Comparison of ENCODE assay signal across 18 cellular contexts in the genomic region with DNA sequence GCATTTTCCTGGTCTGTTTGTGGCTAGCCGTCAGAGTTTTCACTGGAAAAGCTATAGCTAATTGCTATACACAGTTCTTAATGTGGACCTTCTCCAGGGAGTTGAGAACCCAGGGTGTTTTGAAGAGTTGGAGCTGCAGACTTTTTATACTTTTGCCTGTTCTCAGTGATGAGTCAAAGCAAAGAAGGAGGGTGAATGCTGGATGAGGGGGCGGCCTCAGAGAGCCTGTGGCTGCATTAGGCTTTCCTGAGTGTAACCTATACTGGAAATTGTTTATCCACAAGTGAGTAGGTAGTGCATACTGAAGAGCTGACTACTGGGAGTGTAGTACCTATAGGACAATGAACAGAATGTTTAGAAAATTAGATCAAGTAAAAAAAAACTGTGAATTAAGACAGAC.
A peak's percentile ranks its signal among the peaks of the same experiment; 100 is the strongest.
DNase-seq lines count a peak whose midpoint lies in the region; ATAC-seq and TF ChIP-seq lines count a peak whose summit lies in the region.
"Had no signal": no experiment of that assay in that cellular context is flagged by ENCODE, and none has a peak within 500 bp of the region (broad histone marks: within the 10 kb centered on the region; RNA-seq: fewer than 3 reads in every experiment).

No MANE protein-coding gene starts in this region.

- 71% methylated on average over 2 of the region's 2 CpGs for WGBS in SK-N-SH (ENCODE audit: low lambda C conversion rate)

- H4K20me1 ChIP-seq in SK-N-SH (ENCODE audit: insufficient read depth) (no peaks in the 10 kb centered on the region), fibroblast of lung (ENCODE audit: control insufficient read depth, extremely low read depth, insufficient read depth, low read length) (no peaks in the 10 kb centered on the region)

- peak overlapping the region in 2 of 8 donors; percentile 0 to 47 for H3K27ac Mint-ChIP-seq in CD8-positive, alpha-beta memory T cell

- peaks cover 10% of the 10 kb centered on the region for H3F3A ChIP-seq in SK-N-SH (replicated peaks; ENCODE audit: insufficient read depth)

- H3K79me2 ChIP-seq in SK-N-SH (ENCODE audit: insufficient read depth) (no peaks in the 10 kb centered on the region), fibroblast of lung (ENCODE audit: control insufficient read depth, insufficient read depth, low read length) (no peaks in the 10 kb centered on the region)
- H3K79me2 ChIP-seq: parathyroid adenoma had no signal

- peaks cover 20 to 30% of the 10 kb centered on the region in 2 experiments for H3K36me3 ChIP-seq in SK-N-SH (replicated peaks in 1 of 2; ENCODE audit: control insufficient read depth in 1 of 2, insufficient read depth in 2 of 2, low read length in 1 of 2)
- no peaks in the 10 kb centered on the region for H3K36me3 ChIP-seq in fibroblast of lung (ENCODE audit: control insufficient read depth, insufficient read depth, low read length)
- peaks cover 10% of the 10 kb centered on the region for H3K36me3 ChIP-seq in CD8-positive, alpha-beta memory T cell (ENCODE audit: insufficient read depth, low read length)

- no peak overlapping the region for H3K27ac ChIP-seq in SK-N-SH (ENCODE audit: low read depth in 2 of 2, low read length in 1 of 2)
- no peak overlapping the region for H3K27ac ChIP-seq in fibroblast of lung (ENCODE audit: insufficient read depth, low read length)
- H3K27ac ChIP-seq in CD8-positive, alpha-beta memory T cell (ENCODE audit: low read depth, low read length): no peak overlapping the region
- H3K27ac ChIP-seq: parathyroid adenoma, tibial artery had no signal

- H3K4me3 ChIP-seq in SK-N-SH (ENCODE audit: low read depth in 2 of 2, low read length in 1 of 2): no peak overlapping the region
- H3K4me3 ChIP-seq in fibroblast of lung (replicated peaks in 1 of 4; ENCODE audit: control extremely low read depth in 1 of 4, insufficient read depth in 1 of 4, low read depth in 3 of 4, low read length in 4 of 4): no peak overlapping the region
- H3K4me3 ChIP-seq in CD8-positive, alpha-beta memory T cell (ENCODE audit: low read length): no peak overlapping the region
- H3K4me3 ChIP-seq: tibial artery had no signal

- no peak overlapping the region for H3K4me2 ChIP-seq in SK-N-SH
- H3K4me2 ChIP-seq in fibroblast of lung (ENCODE audit: extremely low read depth, insufficient read depth, low read length): no peak overlapping the region

- H3K4me3 Mint-ChIP-seq in CD8-positive, alpha-beta memory T cell: no peak overlapping the region

- H3K9me3 ChIP-seq in SK-N-SH (no peaks in the 10 kb centered on the region), fibroblast of lung (ENCODE audit: control insufficient read depth, insufficient read depth, low read depth, low read length) (no peaks in the 10 kb centered on the region)
- no peaks in the 10 kb centered on the region for H3K9me3 ChIP-seq in CD8-positive, alpha-beta memory T cell (ENCODE audit: low read length)
- H3K9me3 ChIP-seq: tibial artery had no signal

- CTCF ChIA-PET in SK-N-SH (lab: Yijun Ruan, JAX): interaction anchor here (0.9 to 1.4 kb wide), 3 partner anchors 79 to 364 kb away, joined by 3 to 4 read pairs (median 4); no protein-coding TSS in a partner anchor
- CTCF ChIA-PET in CD8-positive, alpha-beta memory T cell (lab: Charles Lee): no interaction called here

- H3K36me3 Mint-ChIP-seq in CD8-positive, alpha-beta memory T cell: peaks cover 0 to 73% (median 18%) of the 10 kb centered on the region in 3 donors

- H3K27me3 Mint-ChIP-seq in CD8-positive, alpha-beta memory T cell: no peaks in the 10 kb centered on the region

- DNase-seq in stimulated activated CD4-positive, alpha-beta T cell treated with anti-CD3 and anti-CD28 coated beads, Interleukin-12 subunit alpha, Interleukin-12 subunit beta, amount 100 ng/mL, for 48 hours (ENCODE audit: low read depth in 2 of 3, low spot score in 1 of 3): peak in 2 of 3 donors; percentile 5 to 8
- DNase-seq in stimulated activated CD4-positive, alpha-beta T cell treated with anti-CD3 and anti-CD28 coated beads, Interleukin-4, amount 100 ng/mL, for 4 hours: no peak
- no peak for DNase-seq in SK-N-SH
- DNase-seq in fibroblast of lung (ENCODE audit: low read depth in 2 of 2): peak; percentile 14 to 83
- DNase-seq in stimulated activated CD8-positive, alpha-beta memory T cell treated with anti-CD3 and anti-CD28 coated beads, Interleukin-4, amount 100 ng/mL, for 48 hours: peak; percentile 36
- DNase-seq in CD8-positive, alpha-beta memory T cell: no peak
- DNase-seq in NCI-H1436 treated with DMSO at 0.1 percent for 48 hours (lab: John Stamatoyannopoulos, UW): no peak
- DNase-seq in left ventricle myocardium superior: no peak
- DNase-seq: activated CD4-positive, alpha-beta T cell treated with anti-CD3 and anti-CD28 coated beads for 4 hours; activated gamma-delta T cell; central memory CD4-positive, alpha-beta T cell; DMS79; glutamatergic neuron; HCEC 1CT; NCI-H187 treated with DMSO at 0.1 percent for 48 hours; NCI-H526 treated with DMSO at 0.1 percent for 48 hours; tibial artery had no signal

- H3K9me3 Mint-ChIP-seq in CD8-positive, alpha-beta memory T cell: no peaks in the 10 kb centered on the region

- H3K4me1 Mint-ChIP-seq in CD8-positive, alpha-beta memory T cell: peaks cover 0 to 3% (median 0%) of the 10 kb centered on the region in 3 donors

- no peaks in the 10 kb centered on the region for H3K9me2 ChIP-seq in SK-N-SH

- no peak for TF ChIP-seq EP300 in SK-N-SH (IDR thresholded peaks at IDR 0.05; ENCODE audit: borderline replicate concordance in 1 of 2, low read depth in 1 of 2, low read length in 1 of 2)

- no peaks in the 10 kb centered on the region for H3K27me3 ChIP-seq in SK-N-SH (ENCODE audit: insufficient read depth)
- no peaks in the 10 kb centered on the region for H3K27me3 ChIP-seq in fibroblast of lung (ENCODE audit: control insufficient read depth, insufficient read depth, low read length)
- H3K27me3 ChIP-seq in CD8-positive, alpha-beta memory T cell (ENCODE audit: insufficient read depth, low read length, poor library complexity, severe bottlenecking): no peaks in the 10 kb centered on the region
- H3K27me3 ChIP-seq: tibial artery had no signal

- H2AFZ ChIP-seq in SK-N-SH (ENCODE audit: low read depth) (no peak overlapping the region), fibroblast of lung (ENCODE audit: low read length) (no peak overlapping the region)
- H2AFZ ChIP-seq: parathyroid adenoma had no signal

- no peak overlapping the region for H3K9ac ChIP-seq in SK-N-SH
- H3K9ac ChIP-seq in fibroblast of lung (ENCODE audit: insufficient read depth, low read length): no peak overlapping the region
- H3K9ac ChIP-seq: parathyroid adenoma had no signal

- intact Hi-C loops in left ventricle myocardium superior (cut with micrococcal nuclease): no loop called here

- no peak for TF ChIP-seq RAD21 in SK-N-SH (IDR thresholded peaks at IDR 0.05; ENCODE audit: low read length)

- H3K4me1 ChIP-seq in SK-N-SH (ENCODE audit: control insufficient read depth in 1 of 2, insufficient read depth in 2 of 2, low read depth in 1 of 2, low read length in 1 of 2): peaks cover 16 to 17% of the 10 kb centered on the region in 2 experiments
- H3K4me1 ChIP-seq in fibroblast of lung (ENCODE audit: control insufficient read depth, extremely low read depth, insufficient read depth, low read length): peaks cover 3% of the 10 kb centered on the region
- no peaks in the 10 kb centered on the region for H3K4me1 ChIP-seq in CD8-positive, alpha-beta memory T cell (ENCODE audit: insufficient read depth, low read length)
- H3K4me1 ChIP-seq: parathyroid adenoma had no signal

- no peak for ATAC-seq in left ventricle myocardium superior

- TF ChIP-seq CTCF in SK-N-SH (IDR thresholded peaks at IDR 0.05) (no peak), fibroblast of lung (conservative IDR thresholded peaks at IDR 0.05 in 1 of 2, IDR thresholded peaks at IDR 0.05 in 1 of 2; ENCODE audit: low read depth in 1 of 2, low read length in 2 of 2) (no peak)

- POLR2A ChIA-PET in SK-N-SH (lab: Yijun Ruan, JAX): no interaction called here
- POLR2A ChIA-PET in CD8-positive, alpha-beta memory T cell (lab: Charles Lee): no interaction called here

TF ChIP-seq in SK-N-SH, 30 proteins besides CTCF, POLR2A, EP300 and RAD21:
- no peak for TF ChIP-seq GABPA (IDR thresholded peaks at IDR 0.05; ENCODE audit: low read depth)
- TF ChIP-seq USF2 (IDR thresholded peaks at IDR 0.05; ENCODE audit: borderline replicate concordance, low read depth, low read length): no peak
- peak; percentile 22; the same call in 1 of the 2 replicates for TF ChIP-seq FOSL2 (IDR thresholded peaks at IDR 0.05; ENCODE audit: borderline replicate concordance, low read depth)
- TF ChIP-seq MXI1 (IDR thresholded peaks at IDR 0.05; ENCODE audit: low read depth, low read length): no peak

Comparison
In these comparisons a context has a peak if more than half of its experiments do, and no peak if none do; other contexts are left out.
1. DNase-seq: peak in stimulated activated CD4-positive, alpha-beta T cell treated with anti-CD3 and anti-CD28 coated beads, Interleukin-12 subunit alpha, Interleukin-12 subunit beta, amount 100 ng/mL, for 48 hours (2 of 3), fibroblast of lung (2 of 2) and stimulated activated CD8-positive, alpha-beta memory T cell treated with anti-CD3 and anti-CD28 coated beads, Interleukin-4, amount 100 ng/mL, for 48 hours (single experiment); none in stimulated activated CD4-positive, alpha-beta T cell treated with anti-CD3 and anti-CD28 coated beads, Interleukin-4, amount 100 ng/mL, for 4 hours (0 of 2), SK-N-SH (single experiment), CD8-positive, alpha-beta memory T cell (0 of 5), NCI-H1436 treated with DMSO at 0.1 percent for 48 hours (single experiment) and left ventricle myocardium superior (single experiment).